In genomic region chr11:59192446-59193020, GRCh38 we compare ENCODE assay signal across 1 cellular context.
TF ChIP-seq lines count a peak whose summit lies in the region.

No MANE protein-coding gene starts in this region.

TF ChIP-seq in HepG2, 621 proteins besides CTCF, POLR2A, EP300 and RAD21:
- TF ChIP-seq ZNF629 (CRISPR knock-in tag; conservative IDR thresholded peaks at IDR 0.05) (no peak), DZIP1 (CRISPR knock-in tag; IDR thresholded peaks at IDR 0.05) (no peak), ZNF770 (CRISPR knock-in tag; IDR thresholded peaks at IDR 0.05) (no peak), ZSCAN12 (CRISPR knock-in tag; IDR thresholded peaks at IDR 0.05) (no peak), ZNF83 (CRISPR knock-in tag; IDR thresholded peaks at IDR 0.05; ENCODE audit: borderline replicate concordance) (no peak), NR3C1 (CRISPR knock-in tag; IDR thresholded peaks at IDR 0.05) (no peak), ZBTB2 (CRISPR knock-in tag; IDR thresholded peaks at IDR 0.05; ENCODE audit: low read depth) (no peak), REL (CRISPR knock-in tag; conservative IDR thresholded peaks at IDR 0.05) (no peak), ZNF720 (CRISPR knock-in tag; IDR thresholded peaks at IDR 0.05) (no peak), ARID3A (IDR thresholded peaks at IDR 0.05; ENCODE audit: low read depth, low read length) (no peak), ZBTB7B (CRISPR knock-in tag; IDR thresholded peaks at IDR 0.05) (no peak), SETDB1 (CRISPR knock-in tag; IDR thresholded peaks at IDR 0.05; ENCODE audit: borderline replicate concordance) (no peak), ZNF280D (CRISPR knock-in tag; IDR thresholded peaks at IDR 0.05) (no peak), ZNF160 (CRISPR knock-in tag; IDR thresholded peaks at IDR 0.05) (no peak), TAF15 (IDR thresholded peaks at IDR 0.05; ENCODE audit: low read depth, low read length, poor library complexity, severe bottlenecking) (no peak), PBX3 (CRISPR knock-in tag; IDR thresholded peaks at IDR 0.05; ENCODE audit: borderline replicate concordance) (no peak), IRF1 (CRISPR knock-in tag; IDR thresholded peaks at IDR 0.05; ENCODE audit: low read depth) (no peak), XRCC5 (optimal IDR thresholded peaks at IDR 0.05; ENCODE audit: low read length) (no peak), STAG1 (CRISPR knock-in tag; IDR thresholded peaks at IDR 0.05) (no peak), ELF4 (CRISPR knock-in tag; IDR thresholded peaks at IDR 0.05; ENCODE audit: borderline replicate concordance) (no peak)
